2 cellular contexts compared by ENCODE assay signal in the genomic region with DNA sequence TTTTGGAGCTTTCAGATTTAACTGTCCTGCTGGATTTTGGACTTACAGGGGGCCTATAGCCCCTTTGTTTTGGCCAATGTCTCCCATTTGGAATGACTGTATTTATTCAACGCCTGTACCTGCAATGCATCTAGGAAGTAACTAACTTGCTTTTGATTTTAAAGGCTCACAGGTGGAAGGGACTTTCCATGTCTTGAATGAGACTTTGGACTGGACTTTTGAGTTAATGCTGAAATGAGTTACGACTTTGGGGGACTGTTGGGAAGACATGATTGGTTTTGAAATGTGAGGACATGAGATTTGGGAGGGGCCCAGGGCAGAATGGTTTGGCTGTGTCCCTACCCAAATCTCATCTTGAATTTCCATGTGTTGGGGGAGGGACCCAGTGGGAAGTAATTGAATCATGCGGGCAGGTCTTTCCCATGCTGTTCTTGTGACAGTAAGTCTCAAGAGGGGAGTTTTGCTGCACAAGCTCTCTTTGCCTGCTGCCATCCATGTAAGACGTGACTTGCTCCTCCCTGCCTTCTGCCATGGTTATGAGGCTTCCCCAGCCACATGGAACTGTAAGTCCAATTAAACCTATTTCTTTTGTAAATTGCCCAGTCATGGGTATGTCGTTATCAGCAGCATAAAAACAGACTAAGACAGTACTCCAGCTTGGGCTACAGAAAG.
TF ChIP-seq lines count a peak whose summit lies in the region.

No MANE protein-coding gene starts in this region.

TF ChIP-seq in HEK293, 187 proteins besides CTCF, POLR2A, EP300 and RAD21:
- TF ChIP-seq, protein P1, sequence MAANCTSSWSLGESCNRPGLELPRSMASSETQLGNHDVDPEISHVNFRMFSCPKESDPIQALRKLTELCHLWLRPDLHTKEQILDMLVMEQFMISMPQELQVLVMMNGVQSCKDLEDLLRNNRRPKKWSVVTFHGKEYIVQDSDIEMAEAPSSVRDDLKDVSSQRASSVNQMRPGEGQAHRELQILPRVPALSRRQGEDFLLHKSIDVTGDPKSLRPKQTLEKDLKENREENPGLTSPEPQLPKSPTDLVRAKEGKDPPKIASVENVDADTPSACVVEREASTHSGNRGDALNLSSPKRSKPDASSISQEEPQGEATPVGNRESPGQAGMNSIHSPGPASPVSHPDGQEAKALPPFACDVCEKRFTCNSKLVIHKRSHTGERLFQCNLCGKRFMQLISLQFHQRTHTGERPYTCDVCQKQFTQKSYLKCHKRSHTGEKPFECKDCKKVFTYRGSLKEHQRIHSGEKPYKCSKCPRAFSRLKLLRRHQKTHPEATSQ (tag by site-specific recombination; IDR thresholded peaks at IDR 0.05), result peak; percentile 27; the same call in 1 of the 2 replicates
- peak; percentile 18 for TF ChIP-seq SETDB1 (IDR thresholded peaks at IDR 0.05; ENCODE audit: insufficient read length, low read length)

TF ChIP-seq in liver, 16 proteins besides CTCF, POLR2A, EP300 and RAD21:
- peak; percentile 67 to 81 for TF ChIP-seq HNF4A (conservative IDR thresholded peaks at IDR 0.05)
- peak; percentile 18 for TF ChIP-seq HNF4G (IDR thresholded peaks at IDR 0.05)
